8 cellular contexts compared by ENCODE assay signal in genomic region chr5:144169904-144170275, GRCh38. TPM values are rescaled to one million over a fixed set of nuclear protein-coding genes. Genes with fewer than 3 reads are reported as not detected.
A peak's percentile ranks its signal among the peaks of the same experiment; 100 is the strongest.
DNase-seq lines count a peak whose midpoint lies in the region; ATAC-seq and TF ChIP-seq lines count a peak whose summit lies in the region.

No MANE protein-coding gene starts in this region.

- H3K36me3 ChIP-seq in NT2/D1 (ENCODE audit: insufficient read depth, insufficient read length, low read length) (peaks cover 35% of the 10 kb centered on the region), prostate gland (no peaks in the 10 kb centered on the region)

- H3K27me3 ChIP-seq in NT2/D1 (ENCODE audit: insufficient read depth, insufficient read length) (no peaks in the 10 kb centered on the region), prostate gland (replicated peaks; ENCODE audit: insufficient read depth) (no peaks in the 10 kb centered on the region)

- H3K9ac ChIP-seq in NT2/D1 (ENCODE audit: insufficient read length, low read depth), result peak overlapping the region; percentile 94

- H3K9me3 ChIP-seq in NT2/D1 (ENCODE audit: insufficient read depth, low read length) (no peaks in the 10 kb centered on the region), prostate gland (no peaks in the 10 kb centered on the region)

- no peak for TF ChIP-seq POLR2A in prostate gland (IDR thresholded peaks at IDR 0.05)

- intact Hi-C loops in prostate gland (cut with DNase I), result no loop called here

- peak; percentile 0 for ATAC-seq in GM18502 (IDR thresholded peaks at IDR 0.05; ENCODE audit: poor library complexity, unreplicated experiment)

- 2% methylated on average over 12 of the region's 12 CpGs for WGBS in prostate gland

- DNase-seq in NT2/D1 (ENCODE audit: low read depth, low spot score), result no peak
- no peak for DNase-seq in epithelial cell of proximal tubule (ENCODE audit: low read depth)
- no peak for DNase-seq in prostate gland (ENCODE audit: low spot score)
- DNase-seq in NCI-H2107 (lab: John Stamatoyannopoulos, UW), result no peak
- DNase-seq in AG08396 (ENCODE audit: low spot score), result no peak
- DNase-seq in cortex of kidney (lab: John Stamatoyannopoulos, UW), result no peak
- DNase-seq in anterior cingulate cortex (lab: John Stamatoyannopoulos, UW), result no peak

- H3K4me3 ChIP-seq in NT2/D1 (ENCODE audit: insufficient read length, low read depth), result peak overlapping the region; percentile 96
- H3K4me3 ChIP-seq in epithelial cell of proximal tubule (ENCODE audit: low read depth, low read length), result peak overlapping the region; percentile 73
- H3K4me3 ChIP-seq in prostate gland, result peak overlapping the region; percentile 84 to 86

- no peaks in the 10 kb centered on the region for H3K4me1 ChIP-seq in NT2/D1 (ENCODE audit: insufficient read depth, insufficient read length)
- no peaks in the 10 kb centered on the region for H3K4me1 ChIP-seq in prostate gland (replicated peaks)

- no peak for TF ChIP-seq CTCF in epithelial cell of proximal tubule (conservative IDR thresholded peaks at IDR 0.05; ENCODE audit: low read depth, low read length)
- TF ChIP-seq CTCF in prostate gland (IDR thresholded peaks at IDR 0.05), result no peak

- H3K27ac ChIP-seq in prostate gland, result peak overlapping the region in 1 of 2 donors; percentile 67

RNA-seq across cellular contexts. Expression of gene YIPF5, which starts 0.6 kb away (rescaled TPM):
- total RNA-seq in epithelial cell of proximal tubule (19.7 and 37.6 TPM in 2 replicates), prostate gland (10 to 100 TPM; 34.4 to 45.3 TPM)

RNA-seq across cellular contexts. Expression of gene KCTD16, which starts 0.8 kb away (rescaled TPM):
- 0.06 and 0.14 TPM in 2 replicates for total RNA-seq in epithelial cell of proximal tubule
- total RNA-seq in prostate gland, result under 1 TPM; 0.14 to 0.62 TPM
